ENCODE assay signal across 15 cellular contexts in genomic region chr16:46828292-46828691, GRCh38. TPM values are rescaled to one million over a fixed set of nuclear protein-coding genes. Genes with fewer than 3 reads are reported as not detected.
DNase-seq lines count a peak whose midpoint lies in the region; ATAC-seq and TF ChIP-seq lines count a peak whose summit lies in the region.
"Had no signal": no experiment of that assay in that cellular context is flagged by ENCODE, and none has a peak within 500 bp of the region (broad histone marks: within the 10 kb centered on the region; RNA-seq: fewer than 3 reads in every experiment).

No MANE protein-coding gene starts in this region.

- TF ChIP-seq CTCF in cardiac muscle cell (IDR thresholded peaks at IDR 0.05; ENCODE audit: low read depth, low read length), result no peak
- TF ChIP-seq CTCF in heart right ventricle (IDR thresholded peaks at IDR 0.05), result no peak
- no peak for TF ChIP-seq CTCF in KMS-11 (conservative IDR thresholded peaks at IDR 0.05; ENCODE audit: low read depth, low read length)
- TF ChIP-seq CTCF in nephron progenitor cell (IDR thresholded peaks at IDR 0.05), result no peak

- peaks cover 12% of the 10 kb centered on the region for H3K36me3 Mint-ChIP-seq in activated CD4-positive, alpha-beta memory T cell treated with anti-CD3 and anti-CD28 coated beads for 36 hours
- peaks cover 11% of the 10 kb centered on the region for H3K36me3 Mint-ChIP-seq in nephron progenitor cell (ENCODE audit: low read depth)

- H3K9ac ChIP-seq in KMS-11, result no peak overlapping the region

- H3K4me1 ChIP-seq in cardiac muscle cell (ENCODE audit: low read depth) (peaks cover 20% of the 10 kb centered on the region), heart right ventricle (peaks cover 0 to 19% (median 12%) of the 10 kb centered on the region in 9 donors), KMS-11 (ENCODE audit: low read depth, poor library complexity, severe bottlenecking) (peaks cover 43% of the 10 kb centered on the region)

- H3K4me3 ChIP-seq in cardiac muscle cell, result peak overlapping the region; percentile 58
- H3K4me3 ChIP-seq in heart right ventricle, result no peak overlapping the region
- no peak overlapping the region for H3K4me3 ChIP-seq in KMS-11 (IDR thresholded peaks at IDR 0.05; ENCODE audit: insufficient read depth, low read depth, low read length)
- H3K4me3 ChIP-seq: esophagus squamous epithelium had no signal

- ATAC-seq in heart right ventricle (no peak), HG02938 (IDR thresholded peaks at IDR 0.05; ENCODE audit: unreplicated experiment) (no peak)
- no peak for ATAC-seq in stimulated activated naive CD8-positive, alpha-beta T cell treated with anti-CD3 and anti-CD28 coated beads, Interleukin-15, amount 100 ng/mL, for 72 hours
- ATAC-seq: left colon had no signal

- H3K9me3 ChIP-seq in cardiac muscle cell (ENCODE audit: low read depth) (no peaks in the 10 kb centered on the region), heart right ventricle (no peaks in the 10 kb centered on the region)
- H3K9me3 ChIP-seq: esophagus squamous epithelium had no signal

- no peaks in the 10 kb centered on the region for H3K27me3 ChIP-seq in cardiac muscle cell
- H3K27me3 ChIP-seq in heart right ventricle, result no peaks in the 10 kb centered on the region
- H3K27me3 ChIP-seq in KMS-11 (ENCODE audit: insufficient read depth, low read depth), result no peaks in the 10 kb centered on the region
- H3K27me3 ChIP-seq: dorsolateral prefrontal cortex, esophagus squamous epithelium had no signal

- peaks cover 47% of the 10 kb centered on the region for H3K4me1 Mint-ChIP-seq in activated CD4-positive, alpha-beta memory T cell treated with anti-CD3 and anti-CD28 coated beads for 36 hours (ENCODE audit: low read depth)
- H3K4me1 Mint-ChIP-seq in stimulated activated naive CD8-positive, alpha-beta T cell treated with anti-CD3 and anti-CD28 coated beads, Interleukin-15, amount 100 ng/mL, for 72 hours, result peaks cover 46% of the 10 kb centered on the region
- peaks cover 35% of the 10 kb centered on the region for H3K4me1 Mint-ChIP-seq in nephron progenitor cell

- H3K79me2 ChIP-seq in KMS-11 (ENCODE audit: insufficient read depth, low read depth), result peaks cover 51% of the 10 kb centered on the region

- peak overlapping the region; percentile 37 for H3K4me3 Mint-ChIP-seq in activated CD4-positive, alpha-beta memory T cell treated with anti-CD3 and anti-CD28 coated beads for 36 hours
- peak overlapping the region; percentile 39 to 45 for H3K4me3 Mint-ChIP-seq in stimulated activated naive CD8-positive, alpha-beta T cell treated with anti-CD3 and anti-CD28 coated beads, Interleukin-15, amount 100 ng/mL, for 72 hours
- no peak overlapping the region for H3K4me3 Mint-ChIP-seq in nephron progenitor cell

- H3K9me3 Mint-ChIP-seq in activated CD4-positive, alpha-beta memory T cell treated with anti-CD3 and anti-CD28 coated beads for 36 hours, result no peaks in the 10 kb centered on the region
- no peaks in the 10 kb centered on the region for H3K9me3 Mint-ChIP-seq in stimulated activated naive CD8-positive, alpha-beta T cell treated with anti-CD3 and anti-CD28 coated beads, Interleukin-15, amount 100 ng/mL, for 72 hours
- no peaks in the 10 kb centered on the region for H3K9me3 Mint-ChIP-seq in nephron progenitor cell

- no peaks in the 10 kb centered on the region for H3K27me3 Mint-ChIP-seq in activated CD4-positive, alpha-beta memory T cell treated with anti-CD3 and anti-CD28 coated beads for 36 hours
- no peaks in the 10 kb centered on the region for H3K27me3 Mint-ChIP-seq in stimulated activated naive CD8-positive, alpha-beta T cell treated with anti-CD3 and anti-CD28 coated beads, Interleukin-15, amount 100 ng/mL, for 72 hours
- H3K27me3 Mint-ChIP-seq in nephron progenitor cell (ENCODE audit: low read depth, poor library complexity), result peaks cover 10% of the 10 kb centered on the region

- H3K27ac Mint-ChIP-seq in activated CD4-positive, alpha-beta memory T cell treated with anti-CD3 and anti-CD28 coated beads for 36 hours, result peak overlapping the region; percentile 73
- no peak overlapping the region for H3K27ac Mint-ChIP-seq in stimulated activated naive CD8-positive, alpha-beta T cell treated with anti-CD3 and anti-CD28 coated beads, Interleukin-15, amount 100 ng/mL, for 72 hours
- no peak overlapping the region for H3K27ac Mint-ChIP-seq in nephron progenitor cell

- intact Hi-C loops in heart right ventricle (cut with DNase I), result no loop called here
- intact Hi-C loops in activated CD4-positive, alpha-beta memory T cell treated with anti-CD3 and anti-CD28 coated beads for 36 hours (cut with micrococcal nuclease), result loop anchor here (10.0 kb wide), 1 partner anchor 747 kb away; no protein-coding TSS in a partner anchor

- peaks cover 3% of the 10 kb centered on the region; the same call in 1 of the 2 replicates for H4K20me1 ChIP-seq in KMS-11 (ENCODE audit: insufficient read depth)

- peak overlapping the region; percentile 81 for H3K4me2 ChIP-seq in KMS-11

- H3K36me3 ChIP-seq in cardiac muscle cell, result peaks cover 8% of the 10 kb centered on the region
- peaks cover 0 to 8% (median 0%) of the 10 kb centered on the region in 9 donors for H3K36me3 ChIP-seq in heart right ventricle
- H3K36me3 ChIP-seq in KMS-11 (ENCODE audit: insufficient read depth), result no peaks in the 10 kb centered on the region
- H3K36me3 ChIP-seq: esophagus squamous epithelium had no signal

- no peak overlapping the region for H2AFZ ChIP-seq in KMS-11 (ENCODE audit: low read depth)

- CTCF ChIA-PET in activated CD4-positive, alpha-beta memory T cell treated with anti-CD3 and anti-CD28 coated beads for 36 hours (lab: Charles Lee), result interaction anchor here (1.6 kb wide), 1 partner anchor 27 kb away, joined by 3 read pairs; no protein-coding TSS in a partner anchor

- H3K27ac ChIP-seq in cardiac muscle cell (no peak overlapping the region), heart right ventricle (no peak overlapping the region), KMS-11 (no peak overlapping the region)
- H3K27ac ChIP-seq: esophagus squamous epithelium, WERI-Rb-1 had no signal

- POLR2A ChIA-PET in activated CD4-positive, alpha-beta memory T cell treated with anti-CD3 and anti-CD28 coated beads for 36 hours (lab: Charles Lee), result interaction anchor here (0.9 to 1.3 kb wide), 2 partner anchors 39 to 121 kb away, joined by 3 read pairs; no protein-coding TSS in a partner anchor

- DNase-seq in cardiac muscle cell (ENCODE audit: low read depth in 1 of 2, low spot score in 1 of 2), result no peak
- DNase-seq in heart right ventricle, result no peak
- DNase-seq in activated CD4-positive, alpha-beta memory T cell treated with anti-CD3 and anti-CD28 coated beads for 36 hours, result no peak
- no peak for DNase-seq in stimulated activated naive CD8-positive, alpha-beta T cell treated with anti-CD3 and anti-CD28 coated beads, Interleukin-15, amount 100 ng/mL, for 72 hours
- DNase-seq in HuH-7.5 (ENCODE audit: low spot score), result no peak
- no peak for DNase-seq in nephron progenitor cell
- DNase-seq: dorsolateral prefrontal cortex; esophagus squamous epithelium; left colon; NCI-H1048; NCI-H226; stimulated activated CD4-positive, alpha-beta T cell treated with anti-CD3 and anti-CD28 coated beads, Interleukin-12 subunit alpha, Interleukin-12 subunit beta, amount 100 ng/mL, for 4 hours; WERI-Rb-1 had no signal

RNA-seq across cellular contexts. Expression of gene C16orf87, which starts 2.7 kb away (rescaled TPM):
- 26.0 and 41.0 TPM in 2 replicates for total RNA-seq in cardiac muscle cell
- polyA plus RNA-seq in cardiac muscle cell, result 45.1 and 66.6 TPM in 2 replicates
- total RNA-seq in heart right ventricle, result 10 to 100 TPM in 9 of 10 donors, 1 to 10 TPM in 1; 8.6 to 17.8 (median 12.3) TPM
- polyA plus RNA-seq in heart right ventricle, result 1 to 10 TPM; 3.1 to 8.3 TPM
- 10 to 100 TPM; 18.1 to 18.2 TPM for total RNA-seq in activated CD4-positive, alpha-beta memory T cell treated with anti-CD3 and anti-CD28 coated beads for 36 hours

RNA-seq across cellular contexts. Expression of gene GPT2, which starts 55.9 kb away (rescaled TPM):
- total RNA-seq in cardiac muscle cell (34.4 and 36.6 TPM in 2 replicates), heart right ventricle (10 to 100 TPM in 9 of 10 donors, 1 to 10 TPM in 1; 8.6 to 23.7 (median 18.7) TPM)
- polyA plus RNA-seq in cardiac muscle cell (28.4 and 35.4 TPM in 2 replicates), heart right ventricle (1 to 10 TPM; 6.7 to 8.0 TPM)
- total RNA-seq in activated CD4-positive, alpha-beta memory T cell treated with anti-CD3 and anti-CD28 coated beads for 36 hours, result 10 to 100 TPM; 20.2 to 23.1 TPM
